In the genomic region with DNA sequence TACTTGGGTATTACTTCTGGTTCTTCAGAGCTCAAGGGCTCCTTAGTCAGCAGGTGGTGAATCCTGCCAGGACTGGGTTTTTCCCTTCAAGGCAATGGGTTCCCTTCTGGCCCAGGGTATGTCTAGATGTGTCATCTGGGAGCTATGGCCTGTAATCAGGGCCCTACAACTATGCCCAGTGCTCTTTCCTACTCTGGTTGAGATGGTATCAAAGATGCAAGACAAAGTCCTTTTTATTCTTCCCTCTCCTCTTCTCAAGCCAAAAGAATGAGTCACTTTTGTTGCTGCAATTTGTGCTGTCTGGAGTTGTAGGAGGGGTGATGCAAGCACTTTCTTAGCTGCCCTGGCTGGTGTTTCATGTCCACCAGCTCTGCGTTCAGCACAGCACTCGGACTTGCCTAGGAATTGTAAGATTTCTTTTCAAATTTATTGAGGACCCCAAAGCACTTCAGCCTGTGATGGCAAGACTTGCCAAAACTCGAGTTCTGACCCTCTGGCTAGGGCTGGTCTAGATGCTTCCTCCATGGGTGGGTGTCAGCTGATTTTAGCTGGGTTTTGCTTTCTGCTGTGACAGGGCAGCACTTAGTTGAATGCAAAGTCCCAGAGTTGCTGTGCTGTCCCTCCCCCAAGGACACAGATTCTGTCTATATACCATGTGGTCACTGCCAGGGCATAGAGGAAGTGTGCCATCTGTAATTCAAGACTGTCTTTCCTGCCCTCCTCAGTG, we compare ENCODE assay signal across 10 cellular contexts.
DNase-seq lines count a peak whose midpoint lies in the region; ATAC-seq and TF ChIP-seq lines count a peak whose summit lies in the region.
"Had no signal": no experiment of that assay in that cellular context is flagged by ENCODE, and none has a peak within 500 bp of the region (broad histone marks: within the 10 kb centered on the region; RNA-seq: fewer than 3 reads in every experiment).

No MANE protein-coding gene starts in this region.

- in situ Hi-C loops in Caki2 (cut with HindIII; ENCODE audit: low pct_unique_long_range_greater_than_20kb, low sequenced_read_pairs), result no loop called here

- DNase-seq in Caki2 (ENCODE audit: low read depth) (peak; percentile 21), NOMO-1 (lab: John Stamatoyannopoulos, UW; ENCODE audit: unreplicated experiment in 2 of 2) (peak; percentile 87 to 88), choroid plexus epithelial cell (ENCODE audit: low read depth) (peak; percentile 97), myocyte (ENCODE audit: low read depth) (peak; percentile 53), DMS 273 treated with DMSO at 0.1 percent for 48 hours (lab: John Stamatoyannopoulos, UW) (no peak), dermis blood vessel endothelial cell (no peak), HuH-7.5 (ENCODE audit: low spot score) (no peak)
- DNase-seq: activated naive CD8-positive, alpha-beta T cell treated with anti-CD3 and anti-CD28 coated beads, Interleukin-2, amount 10 ng/mL, durations not matched to agents 7 days and 5 days; mesendoderm had no signal

- no peak for TF ChIP-seq CTCF in choroid plexus epithelial cell (conservative IDR thresholded peaks at IDR 0.05; ENCODE audit: low read depth, low read length)

- no peak for ATAC-seq in GM21515 (IDR thresholded peaks at IDR 0.05; ENCODE audit: unreplicated experiment)

- peak overlapping the region; percentile 23 for H3K4me3 ChIP-seq in choroid plexus epithelial cell (ENCODE audit: low read depth, low read length)

Comparison
In these comparisons a context has a peak if more than half of its experiments do, and no peak if none do; other contexts are left out.
1. DNase-seq: peak in Caki2 (single experiment), NOMO-1 (2 of 2), choroid plexus epithelial cell (single experiment) and myocyte (single experiment); none in DMS 273 treated with DMSO at 0.1 percent for 48 hours (single experiment), dermis blood vessel endothelial cell (single experiment) and HuH-7.5 (single experiment).